21 cellular contexts compared by ENCODE assay signal in genomic region chr12:130097342-130097741, GRCh38.
"Had no signal": no experiment of that assay in that cellular context is flagged by ENCODE, and none has a peak within 500 bp of the region (broad histone marks: within the 10 kb centered on the region; RNA-seq: fewer than 3 reads in every experiment).

No MANE protein-coding gene starts in this region.

- H3K4me3 ChIP-seq: colonic mucosa, esophagus muscularis mucosa, hepatocyte, left ventricle myocardium inferior, lower lobe of right lung, pancreas, prostate gland, right lobe of liver, spleen, thoracic aorta, transverse colon had no signal

- H3K27me3 ChIP-seq: colonic mucosa, right lobe of liver, transverse colon had no signal

- ATAC-seq: left cardiac atrium; lower lobe of right lung; right lobe of liver; stimulated activated memory B cell treated with anti-CD40 and anti-IgM and Interleukin-4, amounts not matched to agents 10 μg/mL and 1 μg/mL and 100 μg/mL, for 72 hours had no signal

- H3K9me3 ChIP-seq: colonic mucosa, esophagus muscularis mucosa, left ventricle myocardium inferior, lower lobe of right lung, pancreas, prostate gland, right lobe of liver, thoracic aorta, transverse colon had no signal

- H3K27ac ChIP-seq: colonic mucosa, esophagus muscularis mucosa, hepatocyte, left ventricle myocardium inferior, lower lobe of right lung, pancreas, prostate gland, right lobe of liver, spleen, thoracic aorta, transverse colon had no signal

- H3K36me3 ChIP-seq: colonic mucosa, esophagus muscularis mucosa, left ventricle myocardium inferior, lower lobe of right lung, pancreas, prostate gland, right lobe of liver, spleen, thoracic aorta, transverse colon had no signal

- H3K4me1 ChIP-seq: colonic mucosa, esophagus muscularis mucosa, left ventricle myocardium inferior, lower lobe of right lung, pancreas, prostate gland, right lobe of liver, spleen, transverse colon had no signal

- DNase-seq: colonic mucosa; dermis blood vessel endothelial cell; foreskin fibroblast; left cardiac atrium; left ventricle myocardium inferior; lower lobe of right lung; mesenchymal stem cell; midbrain; occipital lobe; pancreas; right lobe of liver; spleen; stimulated activated CD4-positive, alpha-beta T cell treated with anti-CD3 and anti-CD28 coated beads, Interleukin-15, amount 100 ng/mL, for 24 hours; stimulated activated CD4-positive, alpha-beta T cell treated with anti-CD3 and anti-CD28 coated beads, Interleukin-1b, Interleukin-23, amount 100 ng/mL, for 48 hours; stimulated activated CD4-positive, alpha-beta T cell treated with anti-CD3 and anti-CD28 coated beads, Interleukin-4, amount 100 ng/mL, for 24 hours; transverse colon had no signal
